8 cellular contexts compared by ENCODE assay signal in genomic region chr4:152535903-152536544, GRCh38. TPM values are rescaled to one million over a fixed set of nuclear protein-coding genes. Genes with fewer than 3 reads are reported as not detected.
A peak's percentile ranks its signal among the peaks of the same experiment; 100 is the strongest.
DNase-seq lines count a peak whose midpoint lies in the region; ATAC-seq lines count a peak whose summit lies in the region.

TSS of gene FBXW7 (minus strand) at chr4:152536092. CDS start at chr4:152411803, 124,289 bp downstream.

- H3K9me3 ChIP-seq in mesenchymal stem cell (ENCODE audit: control insufficient read depth, low read length) = no peaks in the 10 kb centered on the region

- H4K8ac ChIP-seq in mesenchymal stem cell (ENCODE audit: low read length) = peak within 1 kb of the TSS; percentile 84

- H2BK12ac ChIP-seq in mesenchymal stem cell (ENCODE audit: low read length in 2 of 2) = peak within 1 kb of the TSS; percentile 51 to 60

- H3K4ac ChIP-seq in mesenchymal stem cell (ENCODE audit: low read depth in 1 of 2, low read length in 2 of 2) = peak within 1 kb of the TSS; percentile 61 to 89

- peak within 1 kb of the TSS; percentile 90 for H4K91ac ChIP-seq in mesenchymal stem cell (ENCODE audit: low read length)

- H2BK120ac ChIP-seq in mesenchymal stem cell (ENCODE audit: low read depth, low read length) = peak within 1 kb of the TSS; percentile 45

- H2AK5ac ChIP-seq in mesenchymal stem cell (ENCODE audit: low read length, severe bottlenecking) = no peak within 1 kb of the TSS

- peak within 1 kb of the TSS; percentile 89 for H2BK15ac ChIP-seq in mesenchymal stem cell (ENCODE audit: low read depth, poor library complexity, severe bottlenecking)

- H2AFZ ChIP-seq in mesenchymal stem cell (ENCODE audit: low read depth, low read length) = peak within 1 kb of the TSS; percentile 74

- peak within 1 kb of the TSS; percentile 88 to 93 for H3K18ac ChIP-seq in mesenchymal stem cell (ENCODE audit: low read depth in 1 of 2, low read length in 2 of 2)

- peak within 1 kb of the TSS; percentile 87 to 97 for H3K4me3 ChIP-seq in mesenchymal stem cell (ENCODE audit: insufficient read depth in 1 of 2, low read depth in 1 of 2, low read length in 2 of 2)

- H3K4me1 ChIP-seq in mesenchymal stem cell (ENCODE audit: control insufficient read depth, insufficient read depth, low read depth, low read length) = peaks cover 10% of the 10 kb centered on the region

- peaks cover 5 to 12% of the 10 kb centered on the region in 2 experiments for H3K36me3 ChIP-seq in mesenchymal stem cell (ENCODE audit: control insufficient read depth in 1 of 2, insufficient read depth in 2 of 2, low read depth in 1 of 2, low read length in 2 of 2)

- peak within 1 kb of the TSS; percentile 94 to 100 for H3K4me3 Mint-ChIP-seq in effector memory CD8-positive, alpha-beta T cell

- peak within 1 kb of the TSS; percentile 92 for H3K9ac ChIP-seq in mesenchymal stem cell (ENCODE audit: low read length)

- H3K4me2 ChIP-seq in mesenchymal stem cell (ENCODE audit: low read length, poor library complexity, severe bottlenecking) = peak within 1 kb of the TSS; percentile 81

- H3K36me3 Mint-ChIP-seq in effector memory CD8-positive, alpha-beta T cell (ENCODE audit: insufficient read depth) = peaks cover 33% of the 10 kb centered on the region

- peak; percentile 78 for ATAC-seq in GM21360 (IDR thresholded peaks at IDR 0.05; ENCODE audit: unreplicated experiment)
- ATAC-seq in effector memory CD8-positive, alpha-beta T cell (replicated peaks) = peak; percentile 79

- peak within 1 kb of the TSS; percentile 85 for H3K27ac ChIP-seq in mesenchymal stem cell (ENCODE audit: low read length, poor library complexity, severe bottlenecking)

- H3K27me3 ChIP-seq in mesenchymal stem cell (ENCODE audit: control insufficient read depth in 1 of 2, insufficient read depth in 1 of 2, low read length in 2 of 2) = no peaks in the 10 kb centered on the region

- peak within 1 kb of the TSS; percentile 35 for H2BK5ac ChIP-seq in mesenchymal stem cell (ENCODE audit: low read depth, low read length, poor library complexity, severe bottlenecking)

- peak within 1 kb of the TSS; percentile 72 to 93 for H3K23ac ChIP-seq in mesenchymal stem cell (ENCODE audit: low read length in 2 of 2)

- H3K27me3 Mint-ChIP-seq in effector memory CD8-positive, alpha-beta T cell = no peaks in the 10 kb centered on the region

- under 1% methylated on average over 47 of the region's 63 CpGs for WGBS in mesenchymal stem cell

- H3K9me3 Mint-ChIP-seq in effector memory CD8-positive, alpha-beta T cell = no peaks in the 10 kb centered on the region

- peak within 1 kb of the TSS in 1 of 2 experiments; percentile 66 for H3K14ac ChIP-seq in mesenchymal stem cell (ENCODE audit: low read length in 2 of 2)

- peaks cover 52 to 54% of the 10 kb centered on the region in 2 donors for H3K4me1 Mint-ChIP-seq in effector memory CD8-positive, alpha-beta T cell (ENCODE audit: low read depth in 2 of 2)

- DNase-seq in COLO668 (lab: John Stamatoyannopoulos, UW; ENCODE audit: unreplicated experiment) (peak; percentile 99), HT1080 (ENCODE audit: low read depth) (peak; percentile 99), NOMO-1 treated with DMSO at 0.1 percent for 48 hours (lab: John Stamatoyannopoulos, UW; ENCODE audit: unreplicated experiment) (peak; percentile 98), mesenchymal stem cell (peak; percentile 99)
- peak; percentile 99 for DNase-seq in activated CD8-positive, alpha-beta memory T cell treated with anti-CD3 and anti-CD28 coated beads for 4 hours (ENCODE audit: low read depth in 2 of 2)
- DNase-seq in effector memory CD8-positive, alpha-beta T cell = peak; percentile 100
- DNase-seq in stimulated activated CD8-positive, alpha-beta memory T cell treated with anti-CD3 and anti-CD28 coated beads, Interleukin-12 subunit alpha, Interleukin-12 subunit beta, amount 100 ng/mL, for 4 hours (ENCODE audit: low read depth) = peak; percentile 100

- H3K27ac Mint-ChIP-seq in effector memory CD8-positive, alpha-beta T cell = peak within 1 kb of the TSS; percentile 97

- peaks cover 18% of the 10 kb centered on the region for H3K79me1 ChIP-seq in mesenchymal stem cell (replicated peaks; ENCODE audit: low read length, poor library complexity, severe bottlenecking)

RNA-seq across cellular contexts. Expression of gene FBXW7, which starts in this region (rescaled TPM):
- total RNA-seq in HT1080 (2014; rRNA removed; shearing (Covaris generic)) = 15.0 and 17.4 TPM in 2 replicates
- polyA plus RNA-seq in HT1080 (2015; cell fraction: cytosol; rRNA removed) = 9.0 and 10.3 TPM in 2 replicates
- polyA plus RNA-seq in HT1080 (2015; cell fraction: nucleus; rRNA removed) = 27.4 and 38.5 TPM in 2 replicates
- polyA plus RNA-seq in mesenchymal stem cell (2013, experiment 1 of 2) = 9.4 TPM
- 10.5 TPM for polyA plus RNA-seq in mesenchymal stem cell (2013, experiment 2 of 2)

Comparison
In these comparisons a context has a peak if more than half of its experiments do, and no peak if none do; other contexts are left out.
1. Peak in every context shown above with its lines: DNase-seq, ATAC-seq, H3K4me3 ChIP-seq and H3K27ac ChIP-seq.